25 cellular contexts compared by ENCODE assay signal in the genomic region with DNA sequence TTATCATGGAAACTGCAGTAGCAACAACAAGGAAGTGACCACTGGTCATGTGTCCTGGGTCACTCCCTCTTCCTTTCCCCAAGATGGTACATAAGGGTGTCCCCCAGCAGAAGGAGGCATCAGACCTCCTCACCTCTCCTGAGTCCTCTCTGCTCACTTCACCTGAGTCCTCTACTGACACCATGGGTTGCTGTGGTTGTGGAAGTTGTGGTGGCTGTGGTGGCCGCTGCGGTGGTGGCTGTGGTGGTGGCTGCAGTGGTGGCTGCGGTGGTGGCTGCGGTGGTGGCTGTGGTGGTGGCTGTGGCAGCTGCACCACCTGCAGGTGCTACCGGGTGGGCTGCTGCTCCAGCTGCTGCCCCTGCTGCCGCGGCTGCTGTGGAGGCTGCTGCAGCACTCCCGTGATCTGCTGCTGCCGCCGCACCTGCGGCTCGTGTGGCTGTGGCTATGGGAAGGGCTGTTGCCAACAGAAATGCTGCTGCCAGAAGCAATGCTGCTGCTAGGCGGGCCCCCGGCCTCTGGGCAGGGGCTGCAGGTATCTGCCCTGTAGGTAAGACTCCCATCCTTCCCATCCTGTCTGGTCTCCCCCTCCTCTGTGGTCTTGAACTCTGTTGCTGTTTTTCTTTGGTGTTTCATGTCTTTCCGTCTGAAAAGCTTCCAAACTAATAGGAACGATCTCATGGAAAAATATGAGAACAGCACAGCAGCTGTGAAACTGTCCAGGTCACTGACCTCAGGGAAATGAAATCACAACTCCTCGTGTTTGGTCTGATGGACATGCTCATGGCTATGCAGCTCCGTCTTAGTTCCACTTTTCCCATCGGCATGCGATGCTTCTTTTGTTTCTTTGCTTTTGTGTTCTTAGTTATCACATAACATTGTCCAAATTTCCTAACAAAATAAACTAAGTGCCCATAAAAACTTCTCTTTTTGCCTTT. TPM values are rescaled to one million over a fixed set of nuclear protein-coding genes. Genes with fewer than 3 reads are reported as not detected.
DNase-seq lines count a peak whose midpoint lies in the region; ATAC-seq and TF ChIP-seq lines count a peak whose summit lies in the region.
"Had no signal": no experiment of that assay in that cellular context is flagged by ENCODE, and none has a peak within 500 bp of the region (broad histone marks: within the 10 kb centered on the region; RNA-seq: fewer than 3 reads in every experiment).

A gene with protein sequence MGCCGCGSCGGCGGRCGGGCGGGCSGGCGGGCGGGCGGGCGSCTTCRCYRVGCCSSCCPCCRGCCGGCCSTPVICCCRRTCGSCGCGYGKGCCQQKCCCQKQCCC (plus strand): TSS at position 183 of the 935 bp plus-strand sequence. CDS start 0 bp downstream, at position 183.

- no peaks in the 10 kb centered on the region for H3K36me3 ChIP-seq in esophagus muscularis mucosa
- H3K36me3 ChIP-seq in mesendoderm (ENCODE audit: control insufficient read depth, insufficient read depth, low read length): no peaks in the 10 kb centered on the region
- H3K36me3 ChIP-seq: breast epithelium had no signal

- H3K27ac ChIP-seq in esophagus muscularis mucosa (replicated peaks in 1 of 4): no peak within 1 kb of the TSS
- peak within 1 kb of the TSS; percentile 33 for H3K27ac ChIP-seq in mesendoderm (ENCODE audit: low read depth, low read length)
- H3K27ac ChIP-seq: breast epithelium, C4-2B had no signal

- no peak for TF ChIP-seq POLR2A in esophagus muscularis mucosa (IDR thresholded peaks at IDR 0.05; ENCODE audit: low read depth)

- WGBS in esophagus muscularis mucosa: 75% methylated on average over 16 of the region's 20 CpGs
- no CpG with 5 or more reads among the region's 20 CpGs for WGBS in mesendoderm (ENCODE audit: extremely low coverage, insufficient coverage, low lambda C conversion rate)

- H3K79me1 ChIP-seq in mesendoderm (ENCODE audit: low read length): no peaks in the 10 kb centered on the region

- DNase-seq in left ventricle myocardium superior: no peak
- DNase-seq in cardiac septum (ENCODE audit: low spot score): no peak
- peak; percentile 31 for DNase-seq in esophagus muscularis mucosa (ENCODE audit: extremely low spot score)
- DNase-seq in mesendoderm: no peak
- no peak for DNase-seq in stimulated activated CD4-positive, alpha-beta T cell treated with anti-CD3 and anti-CD28 coated beads, Interleukin-4, amount 100 ng/mL, for 24 hours
- no peak for DNase-seq in stimulated activated naive CD4-positive, alpha-beta T cell treated with Interleukin-2 at 50 U/mL for 16 hours (lab: John Stamatoyannopoulos, UW)
- DNase-seq in islet precursor cell: no peak
- DNase-seq: activated CD4-positive, alpha-beta T cell treated with anti-CD3 and anti-CD28 coated beads, Interleukin-2, amount 10 ng/mL, durations not matched to agents 24 days and 14 days; activated naive CD8-positive, alpha-beta T cell treated with anti-CD3 and anti-CD28 coated beads, Interleukin-2, amount 50 U/mL, for 24 hours; cortex of kidney; kidney glomerular epithelial cell; midbrain; NCI-H510A; SHP77; stimulated activated CD4-positive, alpha-beta T cell treated with anti-CD3 and anti-CD28 coated beads, Interleukin-12 subunit alpha, Interleukin-12 subunit beta, amount 100 ng/mL, for 4 hours; substantia nigra; T-cell had no signal

- H3K4ac ChIP-seq in mesendoderm (ENCODE audit: low read depth, low read length): no peak within 1 kb of the TSS

- no peak within 1 kb of the TSS for H3K9ac ChIP-seq in mesendoderm (ENCODE audit: low read length)

- ATAC-seq in left ventricle myocardium superior (peak; percentile 86), HG03457 (IDR thresholded peaks at IDR 0.05; ENCODE audit: unreplicated experiment) (no peak)
- ATAC-seq: activated naive CD8-positive, alpha-beta T cell treated with anti-CD3 and anti-CD28 coated beads, Interleukin-2, amount 50 U/mL, for 24 hours; T-cell had no signal

- H3K27me3 ChIP-seq in esophagus muscularis mucosa (peaks cover 0 to 9% (median 0%) of the 10 kb centered on the region in 4 donors), mesendoderm (ENCODE audit: insufficient read depth, low read length, poor library complexity) (no peaks in the 10 kb centered on the region)

- H3K56ac ChIP-seq in mesendoderm (ENCODE audit: low read length): no peak within 1 kb of the TSS

- intact Hi-C loops in left ventricle myocardium superior (cut with micrococcal nuclease): no loop called here
- intact Hi-C loops in cardiac septum (cut with DNase I): no loop called here
- intact Hi-C loops in esophagus muscularis mucosa (cut with DNase I): no loop called here

- no peak within 1 kb of the TSS for H3K18ac ChIP-seq in mesendoderm (ENCODE audit: low read length)

- no peak for TF ChIP-seq EP300 in esophagus muscularis mucosa (IDR thresholded peaks at IDR 0.05)

- H2BK120ac ChIP-seq in mesendoderm (ENCODE audit: low read depth, low read length): no peak within 1 kb of the TSS

- no peak within 1 kb of the TSS for H3K4me3 ChIP-seq in esophagus muscularis mucosa
- H3K4me3 ChIP-seq in mesendoderm (ENCODE audit: low read length): no peak within 1 kb of the TSS
- H3K4me3 ChIP-seq: breast epithelium had no signal

- H3K4me2 ChIP-seq in mesendoderm (ENCODE audit: low read length): no peak within 1 kb of the TSS

- H2AK5ac ChIP-seq in mesendoderm (ENCODE audit: low read length): no peak within 1 kb of the TSS

- H4K5ac ChIP-seq in mesendoderm (ENCODE audit: low read length): no peak within 1 kb of the TSS

- no peak within 1 kb of the TSS for H3K23ac ChIP-seq in mesendoderm (ENCODE audit: low read length)

- H2BK5ac ChIP-seq in mesendoderm (ENCODE audit: low read length): no peak within 1 kb of the TSS

- TF ChIP-seq CTCF in esophagus muscularis mucosa (IDR thresholded peaks at IDR 0.05): no peak

- no peak within 1 kb of the TSS for H2BK15ac ChIP-seq in mesendoderm (replicated peaks; ENCODE audit: low read depth)

- H4K8ac ChIP-seq in mesendoderm (ENCODE audit: low read depth, low read length): no peak within 1 kb of the TSS

- H3K4me1 ChIP-seq in esophagus muscularis mucosa: peaks cover 0 to 3% (median 0%) of the 10 kb centered on the region in 4 donors
- H3K4me1 ChIP-seq in mesendoderm (ENCODE audit: control insufficient read depth, low read depth, low read length): peaks cover 14% of the 10 kb centered on the region
- H3K4me1 ChIP-seq: breast epithelium had no signal

- H3K9me3 ChIP-seq in esophagus muscularis mucosa: no peaks in the 10 kb centered on the region
- H3K9me3 ChIP-seq: breast epithelium had no signal

- H3K79me2 ChIP-seq in mesendoderm (ENCODE audit: control insufficient read depth, insufficient read depth, low read length): no peaks in the 10 kb centered on the region

RNA-seq across cellular contexts. Expression of the gene that starts here (rescaled TPM):
- total RNA-seq in left ventricle myocardium superior (not detected), cardiac septum (not detected), esophagus muscularis mucosa (not detected)
- not detected for polyA plus RNA-seq in mesendoderm (2013, experiment 1 of 2)
- not detected for polyA plus RNA-seq in mesendoderm (2013, experiment 2 of 2)
- total RNA-seq: activated CD4-positive, alpha-beta T cell treated with anti-CD3 and anti-CD28 coated beads, Interleukin-2, amount 10 ng/mL, durations not matched to agents 24 days and 14 days; breast epithelium; endothelial cell of umbilical vein; M059J; neural crest cell; pulmonary artery endothelial cell; T-cell; urinary bladder had no signal
- polyA plus RNA-seq: endothelial cell of umbilical vein, urinary bladder had no signal

Comparison
In these comparisons a context has a peak if more than half of its experiments do, and no peak if none do; other contexts are left out.
1. Peak in ATAC-seq in left ventricle myocardium superior; RNA of the gene not detected or under 1 TPM.
2. Peak in DNase-seq in esophagus muscularis mucosa; RNA of the gene not detected or under 1 TPM.